Comparison of ENCODE assay signal across 1 cellular context in genomic region chr7:7344583-7344982, GRCh38.
TF ChIP-seq lines count a peak whose summit lies in the region.

No MANE protein-coding gene starts in this region.

TF ChIP-seq in GM23338, 12 proteins besides CTCF, POLR2A, EP300 and RAD21 (continued from another document):
- no peak for TF ChIP-seq ETS1 (IDR thresholded peaks at IDR 0.05)
- no peak for TF ChIP-seq ZNF462 (CRISPR knock-in tag; IDR thresholded peaks at IDR 0.05)
- no peak for TF ChIP-seq ZNF114 (CRISPR knock-in tag; IDR thresholded peaks at IDR 0.05)
- no peak for TF ChIP-seq STAT1 (IDR thresholded peaks at IDR 0.05; ENCODE audit: unreplicated experiment)
- TF ChIP-seq CREB1 (CRISPR knock-in tag; IDR thresholded peaks at IDR 0.05; ENCODE audit: low read depth): no peak
- TF ChIP-seq EZH2 (IDR thresholded peaks at IDR 0.05; ENCODE audit: low read depth, unreplicated experiment): no peak
- TF ChIP-seq REST (IDR thresholded peaks at IDR 0.05; ENCODE audit: unreplicated experiment): no peak
- TF ChIP-seq ZNF331 (CRISPR knock-in tag; IDR thresholded peaks at IDR 0.05; ENCODE audit: low read depth): no peak
- TF ChIP-seq NANOG (IDR thresholded peaks at IDR 0.05; ENCODE audit: borderline replicate concordance): no peak
- no peak for TF ChIP-seq EZH2phosphoT487 (IDR thresholded peaks at IDR 0.05; ENCODE audit: unreplicated experiment)
- no peak for TF ChIP-seq JUNB (IDR thresholded peaks at IDR 0.05; ENCODE audit: unreplicated experiment)
